Comparison of ENCODE assay signal across 8 cellular contexts in genomic region chr11:60985991-60986915, GRCh38. TPM values are rescaled to one million over a fixed set of nuclear protein-coding genes. Genes with fewer than 3 reads are reported as not detected.
A peak's percentile ranks its signal among the peaks of the same experiment; 100 is the strongest.
DNase-seq lines count a peak whose midpoint lies in the region; ATAC-seq and TF ChIP-seq lines count a peak whose summit lies in the region.

No MANE protein-coding gene starts in this region.

- H3K27me3 ChIP-seq in HL-60 (ENCODE audit: insufficient read depth, poor library complexity, severe bottlenecking): no peaks in the 10 kb centered on the region

- H3K4me3 Mint-ChIP-seq in activated CD4-positive, alpha-beta T cell treated with anti-CD3 and anti-CD28 coated beads for 36 hours: peak overlapping the region; percentile 87

- CTCF ChIA-PET in activated CD4-positive, alpha-beta T cell treated with anti-CD3 and anti-CD28 coated beads for 36 hours (lab: Charles Lee): interaction anchor here (0.6 to 1.7 kb wide), 14 partner anchors 9 to 126 kb away, joined by 3 to 9 read pairs (median 4); partner anchors contain the start of gene TMEM109

- no peak for TF ChIP-seq CTCF in HL-60 (IDR thresholded peaks at IDR 0.05; ENCODE audit: insufficient read depth, low read length)

- peaks cover 83% of the 10 kb centered on the region for H3K36me3 Mint-ChIP-seq in activated CD4-positive, alpha-beta T cell treated with anti-CD3 and anti-CD28 coated beads for 36 hours (ENCODE audit: low read depth)

- H3K27ac ChIP-seq in HL-60 (replicated peaks): no peak overlapping the region

- H3K27me3 Mint-ChIP-seq in activated CD4-positive, alpha-beta T cell treated with anti-CD3 and anti-CD28 coated beads for 36 hours: no peaks in the 10 kb centered on the region

- intact Hi-C loops in activated CD4-positive, alpha-beta T cell treated with anti-CD3 and anti-CD28 coated beads for 36 hours (cut with DNase I, micrococcal nuclease): loop anchor here (1.0 to 10.0 kb wide), 10 partner anchors 8 to 1569 kb away; partner anchors contain the start of genes CD5 (in 1 of the 2) and VPS37C (in 1 of the 2)

- DNase-seq in HL-60 (ENCODE audit: low read depth in 1 of 2, low spot score in 1 of 2): peak; percentile 26 to 43
- peak; percentile 97 for DNase-seq in activated CD4-positive, alpha-beta T cell treated with anti-CD3 and anti-CD28 coated beads for 36 hours
- peak; percentile 98 for DNase-seq in central memory CD4-positive, alpha-beta T cell
- peak; percentile 65 to 90 (median 87) for DNase-seq in stimulated activated CD4-positive, alpha-beta T cell treated with anti-CD3 and anti-CD28 coated beads, TNF-alpha, amount 100 ng/mL, for 1 hour (ENCODE audit: low read depth in 3 of 3, low spot score in 1 of 3)
- DNase-seq in ecto neural progenitor cell (ENCODE audit: low spot score): no peak
- no peak for DNase-seq in NCI-H774 (lab: John Stamatoyannopoulos, UW)
- no peak for DNase-seq in NCI-H2081 (lab: John Stamatoyannopoulos, UW)

- peaks cover 94% of the 10 kb centered on the region for H3K4me1 Mint-ChIP-seq in activated CD4-positive, alpha-beta T cell treated with anti-CD3 and anti-CD28 coated beads for 36 hours

- POLR2A ChIA-PET in activated CD4-positive, alpha-beta T cell treated with anti-CD3 and anti-CD28 coated beads for 36 hours (lab: Charles Lee): interaction anchor here (0.5 to 4.6 kb wide), 25 partner anchors 8 to 175 kb away, joined by 3 to 49 read pairs (median 7); partner anchors contain the start of genes TMEM109 and VPS37C

- ATAC-seq in activated CD4-positive, alpha-beta T cell treated with anti-CD3 and anti-CD28 coated beads for 36 hours: peak; percentile 76
- ATAC-seq in HG02610 (IDR thresholded peaks at IDR 0.05; ENCODE audit: unreplicated experiment): no peak

- no peak overlapping the region for H3K4me3 ChIP-seq in HL-60 (replicated peaks; ENCODE audit: insufficient read depth, low read length)

- H3K27ac Mint-ChIP-seq in activated CD4-positive, alpha-beta T cell treated with anti-CD3 and anti-CD28 coated beads for 36 hours: peak overlapping the region; percentile 96

- H3K9me3 Mint-ChIP-seq in activated CD4-positive, alpha-beta T cell treated with anti-CD3 and anti-CD28 coated beads for 36 hours (ENCODE audit: low read depth): no peaks in the 10 kb centered on the region

RNA-seq across cellular contexts. Expression of gene CD6, which starts 14.8 kb away (rescaled TPM):
- 100 to 1,000 TPM; 286 to 377 TPM for total RNA-seq in activated CD4-positive, alpha-beta T cell treated with anti-CD3 and anti-CD28 coated beads for 36 hours

RNA-seq across cellular contexts. Expression of gene SLC15A3, which starts 34.3 kb away (rescaled TPM):
- total RNA-seq in activated CD4-positive, alpha-beta T cell treated with anti-CD3 and anti-CD28 coated beads for 36 hours: 1 to 10 TPM; 7.0 to 9.6 TPM

Comparison
In these comparisons a context has a peak if more than half of its experiments do, and no peak if none do; other contexts are left out.
1. DNase-seq: peak in HL-60 (2 of 2), activated CD4-positive, alpha-beta T cell treated with anti-CD3 and anti-CD28 coated beads for 36 hours (single experiment), central memory CD4-positive, alpha-beta T cell (single experiment) and stimulated activated CD4-positive, alpha-beta T cell treated with anti-CD3 and anti-CD28 coated beads, TNF-alpha, amount 100 ng/mL, for 1 hour (3 of 3); none in ecto neural progenitor cell (single experiment), NCI-H774 (single experiment) and NCI-H2081 (0 of 2).